8 cellular contexts compared by ENCODE assay signal in the genomic region with DNA sequence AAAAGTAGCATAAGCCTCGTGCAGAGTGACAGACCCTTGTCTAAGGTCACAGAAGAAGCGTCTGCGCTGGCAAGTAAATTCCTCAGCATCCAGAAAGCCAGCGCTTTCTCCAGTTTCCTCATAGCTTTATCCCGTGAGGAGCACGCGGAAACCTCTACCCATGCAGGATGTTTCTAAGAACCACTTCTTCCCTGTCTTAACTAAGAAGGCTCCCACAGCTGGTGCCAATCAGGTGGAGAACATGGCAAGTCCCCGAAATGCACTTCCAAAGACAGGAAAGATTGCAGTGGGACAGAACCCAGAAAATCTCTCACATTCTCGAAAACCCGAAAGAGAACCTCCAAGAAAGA. TPM values are rescaled to one million over a fixed set of nuclear protein-coding genes. Genes with fewer than 3 reads are reported as not detected.
DNase-seq lines count a peak whose midpoint lies in the region; ATAC-seq, FAIRE-seq and TF ChIP-seq lines count a peak whose summit lies in the region.

No MANE protein-coding gene starts in this region.

- H4K20me1 ChIP-seq in hepatocyte (ENCODE audit: insufficient read depth, poor library complexity, severe bottlenecking): peaks cover 50% of the 10 kb centered on the region

- H3K4me3 ChIP-seq in A549 (peak overlapping the region; percentile 73), Panc1 (ENCODE audit: low read depth in 2 of 2, low read length in 2 of 2) (peak overlapping the region; percentile 99), hepatocyte (peak overlapping the region; percentile 32), thoracic aorta (peak overlapping the region; percentile 67)

- peaks cover 42% of the 10 kb centered on the region for H3K4me1 Mint-ChIP-seq in activated T-cell treated with anti-CD3 and anti-CD28 coated beads, Interleukin-2, amount 50 U/mL, for 4 hours (ENCODE audit: low read depth)

- TF ChIP-seq EP300 in A549 (IDR thresholded peaks at IDR 0.05): no peak

- DNase-seq in A549 (ENCODE audit: low read depth in 1 of 2, low spot score in 1 of 2) (peak in 1 of 2 experiments; percentile 13), Panc1 (ENCODE audit: low read depth, low spot score) (no peak), hepatocyte (ENCODE audit: low spot score) (peak; percentile 59), thoracic aorta (ENCODE audit: low spot score) (no peak), cortex of kidney (lab: John Stamatoyannopoulos, UW) (no peak)
- no peak for DNase-seq in stimulated activated CD8-positive, alpha-beta memory T cell treated with anti-CD3 and anti-CD28 coated beads, Interleukin-4, amount 100 ng/mL, for 48 hours
- no peak for DNase-seq in activated T-cell treated with anti-CD3 and anti-CD28 coated beads, Interleukin-2, amount 50 U/mL, for 4 hours

- H3K4me3 Mint-ChIP-seq in activated T-cell treated with anti-CD3 and anti-CD28 coated beads, Interleukin-2, amount 50 U/mL, for 4 hours: no peak overlapping the region

- TSS peak; percentile 75 for BruUV-seq in Panc1 (replicated peaks; lab: Mats Ljungman, UMichigan)

- no peak for TF ChIP-seq RAD21 in A549 (conservative IDR thresholded peaks at IDR 0.05 in 1 of 2, IDR thresholded peaks at IDR 0.05 in 1 of 2)

- no peaks in the 10 kb centered on the region for H3K9me3 ChIP-seq in A549
- no peaks in the 10 kb centered on the region for H3K9me3 ChIP-seq in Panc1 (ENCODE audit: control insufficient read depth, insufficient read depth, low read depth, low read length)
- no peaks in the 10 kb centered on the region for H3K9me3 ChIP-seq in hepatocyte (ENCODE audit: low read depth)
- H3K9me3 ChIP-seq in thoracic aorta: no peaks in the 10 kb centered on the region

- CTCF ChIA-PET in A549 (lab: Yijun Ruan, JAX): no interaction called here
- CTCF ChIA-PET in Panc1 (lab: Charles Lee): no interaction called here

- TF ChIP-seq POLR2A in A549 (IDR thresholded peaks at IDR 0.05; ENCODE audit: low read length): no peak

- H3K79me2 ChIP-seq in hepatocyte: peaks cover 82% of the 10 kb centered on the region

- peaks cover 22% of the 10 kb centered on the region for H3K36me3 ChIP-seq in Panc1 (ENCODE audit: control insufficient read depth, insufficient read depth, low read length)
- H3K36me3 ChIP-seq in hepatocyte (replicated peaks; ENCODE audit: insufficient read depth, low read depth): no peaks in the 10 kb centered on the region
- H3K36me3 ChIP-seq in thoracic aorta: peaks cover 15% of the 10 kb centered on the region

- H3K27me3 Mint-ChIP-seq in activated T-cell treated with anti-CD3 and anti-CD28 coated beads, Interleukin-2, amount 50 U/mL, for 4 hours (ENCODE audit: low read depth): no peaks in the 10 kb centered on the region

- no peaks in the 10 kb centered on the region for H3K9me2 ChIP-seq in hepatocyte (replicated peaks; ENCODE audit: insufficient read depth)

- FAIRE-seq in A549 (lab: Jason Lieb, UNC): no peak

- TF ChIP-seq CTCF in A549 (IDR thresholded peaks at IDR 0.05): no peak
- TF ChIP-seq CTCF in Panc1 (IDR thresholded peaks at IDR 0.05): no peak
- no peak for TF ChIP-seq CTCF in hepatocyte (IDR thresholded peaks at IDR 0.05; ENCODE audit: poor library complexity)
- no peak for TF ChIP-seq CTCF in thoracic aorta (IDR thresholded peaks at IDR 0.05)

- H3K4me1 ChIP-seq in A549 (peaks cover 23% of the 10 kb centered on the region), Panc1 (ENCODE audit: control insufficient read depth, insufficient read depth, low read length) (peaks cover 7% of the 10 kb centered on the region; the same call in 1 of the 2 replicates), hepatocyte (ENCODE audit: insufficient read depth) (peaks cover 7% of the 10 kb centered on the region), thoracic aorta (ENCODE audit: control insufficient read depth in 1 of 2, low read depth in 2 of 2) (peaks cover 11 to 36% of the 10 kb centered on the region in 2 donors)

- peak overlapping the region; percentile 92 for H3K4me2 ChIP-seq in A549
- H3K4me2 ChIP-seq in hepatocyte: peak overlapping the region; percentile 89

- H3K36me3 Mint-ChIP-seq in activated T-cell treated with anti-CD3 and anti-CD28 coated beads, Interleukin-2, amount 50 U/mL, for 4 hours (ENCODE audit: insufficient read depth): peaks cover 27% of the 10 kb centered on the region

- H3K27ac ChIP-seq in A549 (peak overlapping the region; percentile 91 to 94), Panc1 (ENCODE audit: low read length) (peak overlapping the region; percentile 93), hepatocyte (peak overlapping the region; percentile 95), thoracic aorta (peak overlapping the region; percentile 89 to 98)

- no peaks in the 10 kb centered on the region for H3K9me3 Mint-ChIP-seq in activated T-cell treated with anti-CD3 and anti-CD28 coated beads, Interleukin-2, amount 50 U/mL, for 4 hours

- under 1% methylated on average over 10 of the region's 10 CpGs for WGBS in A549 (ENCODE audit: missing lambda C conversion rate)
- 1% methylated on average over 8 of the region's 10 CpGs for WGBS in hepatocyte (ENCODE audit: low lambda C conversion rate, missing lambda C conversion rate)

- ATAC-seq in A549 (peak; percentile 1 to 7), GM19452 (IDR thresholded peaks at IDR 0.05; ENCODE audit: unreplicated experiment) (peak; percentile 1), Panc1 (no peak), thoracic aorta (ENCODE audit: insufficient number of reproducible peaks, low FRiP score, low read depth) (no peak)
- no peak for ATAC-seq in activated T-cell treated with anti-CD3 and anti-CD28 coated beads, Interleukin-2, amount 50 U/mL, for 4 hours

- in situ Hi-C loops in Panc1 (cut with HindIII; ENCODE audit: low pct_unique_long_range_greater_than_20kb, low sequenced_read_pairs): no loop called here

- intact Hi-C loops in Panc1 (cut with micrococcal nuclease; ENCODE audit: unreplicated experiment): no loop called here

- H3K27me3 ChIP-seq in Panc1 (ENCODE audit: control insufficient read depth, insufficient read depth, low read length) (no peaks in the 10 kb centered on the region), hepatocyte (no peaks in the 10 kb centered on the region), thoracic aorta (replicated peaks; ENCODE audit: insufficient read depth) (no peaks in the 10 kb centered on the region)

- no peak overlapping the region for H2AFZ ChIP-seq in hepatocyte

- POLR2A ChIA-PET in A549 (lab: Yijun Ruan, JAX) (interaction anchor here (1.0 to 2.9 kb wide), 8 partner anchors 9 to 130 kb away, joined by 4 to 27 read pairs (median 12); a partner anchor contains a TSS), Panc1 (lab: Charles Lee) (no interaction called here)

TF ChIP-seq in A549, 52 proteins besides CTCF, POLR2A, EP300 and RAD21:
- TF ChIP-seq, protein P1, sequence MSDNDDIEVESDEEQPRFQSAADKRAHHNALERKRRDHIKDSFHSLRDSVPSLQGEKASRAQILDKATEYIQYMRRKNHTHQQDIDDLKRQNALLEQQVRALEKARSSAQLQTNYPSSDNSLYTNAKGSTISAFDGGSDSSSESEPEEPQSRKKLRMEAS (IDR thresholded peaks at IDR 0.05): peak; percentile 9; the same call in 1 of the 2 replicates
- TF ChIP-seq POLR2AphosphoS2 (conservative IDR thresholded peaks at IDR 0.05; ENCODE audit: low read length): no peak

RNA-seq across cellular contexts. Expression of a gene that starts 1.0 kb away (rescaled TPM):
- polyA plus RNA-seq in A549 (2011; rRNA removed): 9.3 and 15.1 TPM in 2 replicates
- 1.6 and 2.4 TPM in 2 replicates for polyA plus RNA-seq in A549 (2012; cell fraction: cytosol; rRNA removed)
- 2.0 and 2.5 TPM in 2 replicates for polyA plus RNA-seq in A549 (2012; cell fraction: nucleus; rRNA removed)
- polyA plus RNA-seq in A549 (2017; fragmentation: RNase III; extraction: RNeasy Plus Mini Kit Qiagen cat#74134 plus additional on column Dnase treatment): 6.9 to 9.7 TPM (median 9.0 TPM) in 3 replicates
- polyA minus RNA-seq in A549 (2011; rRNA and poly(A)+ RNA removed): 6.2 and 8.6 TPM in 2 replicates
- 11.4 TPM for total RNA-seq in Panc1 (2021; ENCODE audit: unreplicated experiment)
- 4.6 TPM for polyA plus RNA-seq in Panc1 (2012; ENCODE audit: insufficient read length)
- total RNA-seq in hepatocyte: 15.0 and 15.9 TPM in 2 replicates
- polyA plus RNA-seq in hepatocyte: 17.2 and 24.8 TPM in 2 replicates
- 10 to 100 TPM; 10.4 to 38.0 TPM for total RNA-seq in thoracic aorta
- 10 to 100 TPM; 12.2 to 17.4 (median 13.2) TPM for total RNA-seq in activated T-cell treated with anti-CD3 and anti-CD28 coated beads, Interleukin-2, amount 50 U/mL, for 4 hours

RNA-seq across cellular contexts. Expression of a gene that starts 52.7 kb away (rescaled TPM):
- polyA plus RNA-seq in A549 (2011; rRNA removed): 410 and 411 TPM in 2 replicates
- polyA plus RNA-seq in A549 (2012; cell fraction: cytosol; rRNA removed): 276 and 300 TPM in 2 replicates
- 108 and 132 TPM in 2 replicates for polyA plus RNA-seq in A549 (2012; cell fraction: nucleus; rRNA removed)
- polyA plus RNA-seq in A549 (2017; fragmentation: RNase III; extraction: RNeasy Plus Mini Kit Qiagen cat#74134 plus additional on column Dnase treatment): 260 to 286 TPM (median 261 TPM) in 3 replicates
- 115 and 129 TPM in 2 replicates for polyA minus RNA-seq in A549 (2011; rRNA and poly(A)+ RNA removed)
- total RNA-seq in Panc1 (2021; ENCODE audit: unreplicated experiment): 159 TPM
- polyA plus RNA-seq in Panc1 (2012; ENCODE audit: insufficient read length): 68.1 TPM
- total RNA-seq in hepatocyte: 96.2 and 152 TPM in 2 replicates
- polyA plus RNA-seq in hepatocyte: 174 and 186 TPM in 2 replicates
- 10 to 100 TPM; 91.5 to 93.0 TPM for total RNA-seq in thoracic aorta
- 100 to 1,000 TPM; 485 to 528 (median 512) TPM for total RNA-seq in activated T-cell treated with anti-CD3 and anti-CD28 coated beads, Interleukin-2, amount 50 U/mL, for 4 hours

Comparison
In these comparisons a context has a peak if more than half of its experiments do, and no peak if none do; other contexts are left out.
1. ATAC-seq: peak in A549 (2 of 2) and GM19452 (single experiment); none in Panc1 (single experiment), thoracic aorta (single experiment) and activated T-cell treated with anti-CD3 and anti-CD28 coated beads, Interleukin-2, amount 50 U/mL, for 4 hours (0 of 2).
2. H3K4me3 ChIP-seq: peak in every context shown above with its lines; median percentile 99 in Panc1; 73 in A549; 67 in thoracic aorta; 32 in hepatocyte.
3. Peak in every context shown above with its lines, with median percentiles within 50 percentile points of each other: H3K27ac ChIP-seq.